8 cellular contexts compared by ENCODE assay signal in the genomic region with DNA sequence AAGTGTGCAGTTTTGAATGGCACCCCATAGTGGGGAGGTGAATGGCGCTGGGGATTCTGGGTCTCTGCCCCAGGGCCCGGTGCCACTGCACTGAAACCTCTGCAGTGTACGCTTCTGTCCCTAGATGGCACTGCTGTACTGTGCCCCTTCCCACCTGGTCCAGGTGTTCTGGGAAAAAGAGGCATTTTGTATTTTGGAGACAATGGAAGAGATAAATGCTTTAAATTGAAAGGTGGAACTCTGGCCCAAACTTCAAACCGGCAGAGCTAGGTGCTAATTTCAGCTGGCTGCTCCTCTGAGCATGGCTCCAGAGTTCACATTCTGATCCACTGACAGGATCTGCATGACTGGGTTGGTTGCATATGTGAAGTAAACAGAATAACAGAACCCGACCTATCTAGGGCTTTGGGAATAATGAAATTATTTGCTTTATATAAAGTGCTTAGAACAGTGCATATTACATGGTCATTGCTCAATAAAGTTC. TPM values are rescaled to one million over a fixed set of nuclear protein-coding genes. Genes with fewer than 3 reads are reported as not detected.
DNase-seq lines count a peak whose midpoint lies in the region; ATAC-seq, FAIRE-seq and TF ChIP-seq lines count a peak whose summit lies in the region.

No MANE protein-coding gene starts in this region.

- CTCF ChIA-PET in CD4-positive, alpha-beta T cell (lab: Charles Lee), result interaction anchor here (1.3 kb wide), 1 partner anchor 186 kb away, joined by 4 read pairs; no protein-coding TSS in a partner anchor

- H3K27me3 ChIP-seq in CD4-positive, alpha-beta T cell (ENCODE audit: control insufficient read depth, insufficient read depth, low read length), result peaks cover 5% of the 10 kb centered on the region
- H3K27me3 ChIP-seq in HAP-1 (ENCODE audit: low read depth) (no peaks in the 10 kb centered on the region), bronchial epithelial cell (ENCODE audit: control insufficient read depth, insufficient read depth, low read length) (no peaks in the 10 kb centered on the region), neural cell (ENCODE audit: insufficient read depth, low read depth, low read length) (no peaks in the 10 kb centered on the region)

- no peak overlapping the region for H2AFZ ChIP-seq in neural cell (ENCODE audit: low read depth, low read length)

- H3K27ac Mint-ChIP-seq in CD4-positive, alpha-beta T cell, result no peak overlapping the region

- peak in 7 of 10 experiments; percentile 9 to 32 (median 25) for DNase-seq in CD4-positive, alpha-beta T cell
- peak; percentile 36 to 74 for DNase-seq in HAP-1 (ENCODE audit: low spot score in 2 of 2)
- DNase-seq in OCI-M1 (lab: John Stamatoyannopoulos, UW), result peak; percentile 21
- DNase-seq in bronchial epithelial cell (ENCODE audit: low read depth), result peak; percentile 48
- DNase-seq in SIG-M5 treated with dmso at 0.1 percent for 504 hours (lab: John Stamatoyannopoulos, UW; ENCODE audit: unreplicated experiment), result no peak
- no peak for DNase-seq in middle frontal gyrus (ENCODE audit: extremely low spot score, low spot score)

- H4K20me1 ChIP-seq in neural cell (ENCODE audit: insufficient read depth), result no peaks in the 10 kb centered on the region

- no peaks in the 10 kb centered on the region for H3K9me2 ChIP-seq in neural cell (ENCODE audit: insufficient read depth, low read length)

- H3K36me3 ChIP-seq in HAP-1 (replicated peaks), result no peaks in the 10 kb centered on the region
- no peaks in the 10 kb centered on the region for H3K36me3 ChIP-seq in bronchial epithelial cell (ENCODE audit: control insufficient read depth, insufficient read depth, low read length)
- H3K36me3 ChIP-seq in neural cell (ENCODE audit: insufficient read depth, low read length), result no peaks in the 10 kb centered on the region

- no peaks in the 10 kb centered on the region for H3K36me3 Mint-ChIP-seq in CD4-positive, alpha-beta T cell (ENCODE audit: low read depth)

- peak; percentile 68 for TF ChIP-seq RAD21 in neural cell (conservative IDR thresholded peaks at IDR 0.05)

- POLR2A ChIA-PET in CD4-positive, alpha-beta T cell (lab: Charles Lee), result no interaction called here

- no peak for FAIRE-seq in bronchial epithelial cell (lab: Jason Lieb, UNC)

- H3K4me3 Mint-ChIP-seq in CD4-positive, alpha-beta T cell, result no peak overlapping the region

- H3K27me3 Mint-ChIP-seq in CD4-positive, alpha-beta T cell, result peaks cover 5% of the 10 kb centered on the region

- H3K4me3 ChIP-seq in HAP-1 (no peak overlapping the region), bronchial epithelial cell (ENCODE audit: low read depth, low read length) (no peak overlapping the region), neural cell (ENCODE audit: low read length) (no peak overlapping the region)

- no peaks in the 10 kb centered on the region for H3F3A ChIP-seq in neural cell (ENCODE audit: insufficient read depth, low read length, poor library complexity, severe bottlenecking)

- no peaks in the 10 kb centered on the region for H3K4me1 ChIP-seq in HAP-1

- H3K79me2 ChIP-seq in neural cell (replicated peaks; ENCODE audit: insufficient read depth, low read length), result no peaks in the 10 kb centered on the region

- H3K9me3 Mint-ChIP-seq in CD4-positive, alpha-beta T cell, result no peaks in the 10 kb centered on the region

- in situ Hi-C loops in HAP-1 (cut with MboI; ENCODE audit: low sequenced_read_pairs), result no loop called here

- H3K4me2 ChIP-seq in neural cell (ENCODE audit: low read length), result no peak overlapping the region

- H3K27ac ChIP-seq in CD4-positive, alpha-beta T cell (ENCODE audit: low read depth, low read length), result no peak overlapping the region
- no peak overlapping the region for H3K27ac ChIP-seq in neural cell (ENCODE audit: low read length)

- TF ChIP-seq EP300 in neural cell (conservative IDR thresholded peaks at IDR 0.05; ENCODE audit: poor library complexity, severe bottlenecking), result no peak

- no peaks in the 10 kb centered on the region for H3K4me1 Mint-ChIP-seq in CD4-positive, alpha-beta T cell (ENCODE audit: low read depth)

- peak; percentile 98 for ATAC-seq in CD4-positive, alpha-beta T cell (ENCODE audit: poor library complexity)
- ATAC-seq in HG03460 (IDR thresholded peaks at IDR 0.05; ENCODE audit: unreplicated experiment), result no peak

- H3K9me3 ChIP-seq in CD4-positive, alpha-beta T cell (ENCODE audit: control insufficient read depth, low read length), result no peaks in the 10 kb centered on the region
- H3K9me3 ChIP-seq in HAP-1 (no peaks in the 10 kb centered on the region), neural cell (ENCODE audit: low read length) (no peaks in the 10 kb centered on the region)

- peak; percentile 69 for TF ChIP-seq CTCF in CD4-positive, alpha-beta T cell (IDR thresholded peaks at IDR 0.05)
- TF ChIP-seq CTCF in bronchial epithelial cell (IDR thresholded peaks at IDR 0.05; ENCODE audit: insufficient read depth, low read length, severe bottlenecking) (peak; percentile 92), neural cell (IDR thresholded peaks at IDR 0.05; ENCODE audit: poor library complexity, severe bottlenecking) (peak; percentile 72)

- intact Hi-C loops in CD4-positive, alpha-beta T cell (cut with DNase I, micrococcal nuclease), result loop anchor here in 1 of 2 experiments (1.0 kb wide), 1 partner anchor 188 kb away; no protein-coding TSS in a partner anchor

- H3K9ac ChIP-seq in neural cell (ENCODE audit: low read length), result no peak overlapping the region

TF ChIP-seq in neural cell, 6 proteins besides CTCF, POLR2A, EP300 and RAD21:
- TF ChIP-seq EZH2 (IDR thresholded peaks at IDR 0.05; ENCODE audit: borderline replicate concordance, insufficient read depth, low read length, poor library complexity, severe bottlenecking), result no peak
- TF ChIP-seq REST (IDR thresholded peaks at IDR 0.05; ENCODE audit: borderline replicate concordance), result no peak
- TF ChIP-seq MXI1 (conservative IDR thresholded peaks at IDR 0.05; ENCODE audit: poor library complexity, severe bottlenecking), result no peak
- no peak for TF ChIP-seq TAF1 (IDR thresholded peaks at IDR 0.05; ENCODE audit: low read depth)
- peak; percentile 60 for TF ChIP-seq SMC3 (conservative IDR thresholded peaks at IDR 0.05; ENCODE audit: poor library complexity)
- no peak for TF ChIP-seq POLR2AphosphoS5 (IDR thresholded peaks at IDR 0.05)

RNA-seq across cellular contexts. Expression of gene KRT80, which starts 52.2 kb away (rescaled TPM):
- not detected for total RNA-seq in CD4-positive, alpha-beta T cell
- 14.7 and 66.4 TPM in 2 replicates for total RNA-seq in bronchial epithelial cell
- polyA plus RNA-seq in neural cell, result not detected in 2 replicates
- polyA minus RNA-seq in neural cell, result not detected in 2 replicates

Comparison
In these comparisons a context has a peak if more than half of its experiments do, and no peak if none do; other contexts are left out.
1. DNase-seq: peak in CD4-positive, alpha-beta T cell (7 of 10), HAP-1 (2 of 2), OCI-M1 (single experiment) and bronchial epithelial cell (single experiment); none in SIG-M5 treated with dmso at 0.1 percent for 504 hours (single experiment) and middle frontal gyrus (single experiment).
2. RNA of gene KRT80, which starts 52.2 kb away (total RNA-seq): 14.7 to 66.4 TPM in bronchial epithelial cell; not detected in CD4-positive, alpha-beta T cell; every median in the first group is over 10 times any median in the second.
3. Peak in every context shown above with its lines, with median percentiles within 50 percentile points of each other: CTCF ChIP-seq.